Comparison of ENCODE assay signal across 8 cellular contexts in the genomic region with DNA sequence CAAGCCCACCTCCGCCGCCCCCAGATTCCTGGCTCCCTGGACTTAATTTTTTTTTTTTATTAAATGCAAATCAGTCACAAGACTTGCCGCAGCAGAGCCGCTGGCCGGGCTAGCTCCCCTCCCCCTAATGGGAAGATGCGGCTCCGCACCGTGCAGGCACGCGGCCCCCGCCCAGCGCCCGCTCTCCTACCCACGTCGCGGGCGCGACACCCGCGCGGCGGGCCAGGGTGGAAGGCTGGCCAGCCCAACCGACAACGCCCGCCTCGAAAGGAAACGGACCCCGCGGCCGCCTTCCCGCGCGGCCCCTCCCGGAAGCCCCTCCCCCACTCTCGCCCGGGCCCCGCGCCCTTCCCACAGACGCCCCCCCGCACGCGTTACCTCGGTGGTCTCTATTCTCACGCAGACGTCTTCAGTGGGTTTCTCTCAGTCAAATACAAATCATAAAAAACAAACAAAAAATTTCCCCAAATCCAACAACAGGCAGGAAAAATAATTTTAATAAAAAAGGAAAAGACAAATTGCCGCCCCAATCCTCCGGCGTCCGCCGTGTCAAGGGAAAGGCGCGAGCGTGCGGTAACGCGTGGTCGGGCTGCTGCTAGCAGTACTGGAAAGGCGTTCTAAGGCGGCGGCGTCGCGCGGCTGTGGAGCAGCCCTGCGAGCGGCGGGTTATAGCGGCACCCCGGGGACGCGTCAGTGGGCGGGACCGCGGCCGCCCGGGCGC. TPM values are rescaled to one million over a fixed set of nuclear protein-coding genes. Genes with fewer than 3 reads are reported as not detected.
DNase-seq lines count a peak whose midpoint lies in the region; ATAC-seq and TF ChIP-seq lines count a peak whose summit lies in the region.

A gene (minus strand): TSS at position 643 of the 721 bp plus-strand sequence. CDS start 1,480 bp downstream, outside the sequence.

- peaks cover 25 to 47% of the 10 kb centered on the region in 2 donors for H3K36me3 Mint-ChIP-seq in activated T-cell treated with anti-CD3 and anti-CD28 coated beads, Interleukin-2, amount 50 U/mL, for 72 hours (ENCODE audit: insufficient read depth in 2 of 2)
- H3K36me3 Mint-ChIP-seq in stimulated activated memory B cell treated with anti-CD40 and anti-IgM and Interleukin-4, amounts not matched to agents 10 μg/mL and 1 μg/mL and 100 μg/mL, for 72 hours = peaks cover 35% of the 10 kb centered on the region

- H3K4me1 ChIP-seq in HUES64 (ENCODE audit: insufficient read depth, low read length) (peaks cover 35% of the 10 kb centered on the region; the same call in 1 of the 2 replicates), esophagus muscularis mucosa (peaks cover 33 to 44% (median 44%) of the 10 kb centered on the region in 4 donors)

- H3K27ac ChIP-seq in HUES64 (ENCODE audit: low read depth, low read length) (peak within 1 kb of the TSS; percentile 91), esophagus muscularis mucosa (replicated peaks in 1 of 4) (peak within 1 kb of the TSS; percentile 95 to 99 (median 97))

- peak within 1 kb of the TSS; percentile 99 for H3K4me3 Mint-ChIP-seq in activated T-cell treated with anti-CD3 and anti-CD28 coated beads, Interleukin-2, amount 50 U/mL, for 72 hours
- H3K4me3 Mint-ChIP-seq in stimulated activated memory B cell treated with anti-CD40 and anti-IgM and Interleukin-4, amounts not matched to agents 10 μg/mL and 1 μg/mL and 100 μg/mL, for 72 hours = peak within 1 kb of the TSS; percentile 96

- no peak for TF ChIP-seq CTCF in esophagus muscularis mucosa (IDR thresholded peaks at IDR 0.05)

- no peak for TF ChIP-seq EP300 in esophagus muscularis mucosa (IDR thresholded peaks at IDR 0.05)

- H3K27me3 ChIP-seq in HUES64 (ENCODE audit: insufficient read depth, low read length) (no peaks in the 10 kb centered on the region), esophagus muscularis mucosa (no peaks in the 10 kb centered on the region)

- ATAC-seq in GM21423 (IDR thresholded peaks at IDR 0.05; ENCODE audit: unreplicated experiment) = peak; percentile 87
- peak; percentile 80 to 82 for ATAC-seq in activated T-cell treated with anti-CD3 and anti-CD28 coated beads, Interleukin-2, amount 50 U/mL, for 72 hours (replicated peaks in 1 of 2)
- ATAC-seq in stimulated activated memory B cell treated with anti-CD40 and anti-IgM and Interleukin-4, amounts not matched to agents 10 μg/mL and 1 μg/mL and 100 μg/mL, for 72 hours = peak; percentile 96

- H3K9me3 ChIP-seq in HUES64 (ENCODE audit: insufficient read depth, low read depth, low read length) (no peaks in the 10 kb centered on the region), esophagus muscularis mucosa (no peaks in the 10 kb centered on the region)

- no peaks in the 10 kb centered on the region for H3K27me3 Mint-ChIP-seq in activated T-cell treated with anti-CD3 and anti-CD28 coated beads, Interleukin-2, amount 50 U/mL, for 72 hours (ENCODE audit: low read depth)
- H3K27me3 Mint-ChIP-seq in stimulated activated memory B cell treated with anti-CD40 and anti-IgM and Interleukin-4, amounts not matched to agents 10 μg/mL and 1 μg/mL and 100 μg/mL, for 72 hours = no peaks in the 10 kb centered on the region

- WGBS in HUES64 = under 1% methylated on average over 77 of the region's 77 CpGs
- WGBS in esophagus muscularis mucosa = under 1% methylated on average over 38 of the region's 77 CpGs

- intact Hi-C loops in esophagus muscularis mucosa (cut with DNase I) = loop anchor here (10.0 kb wide), 1 partner anchor 377 kb away; a partner anchor contains a TSS

- peak within 1 kb of the TSS; percentile 99 for H3K9ac ChIP-seq in HUES64 (ENCODE audit: low read depth, low read length)

- H3K4me3 ChIP-seq in HUES64 (ENCODE audit: low read length) (peak within 1 kb of the TSS; percentile 81), esophagus muscularis mucosa (peak within 1 kb of the TSS; percentile 80 to 96 (median 88))

- no peaks in the 10 kb centered on the region for H3K9me3 Mint-ChIP-seq in activated T-cell treated with anti-CD3 and anti-CD28 coated beads, Interleukin-2, amount 50 U/mL, for 72 hours
- H3K9me3 Mint-ChIP-seq in stimulated activated memory B cell treated with anti-CD40 and anti-IgM and Interleukin-4, amounts not matched to agents 10 μg/mL and 1 μg/mL and 100 μg/mL, for 72 hours = no peaks in the 10 kb centered on the region

- H3K4me1 Mint-ChIP-seq in activated T-cell treated with anti-CD3 and anti-CD28 coated beads, Interleukin-2, amount 50 U/mL, for 72 hours (ENCODE audit: low read depth) = peaks cover 76% of the 10 kb centered on the region
- peaks cover 47% of the 10 kb centered on the region for H3K4me1 Mint-ChIP-seq in stimulated activated memory B cell treated with anti-CD40 and anti-IgM and Interleukin-4, amounts not matched to agents 10 μg/mL and 1 μg/mL and 100 μg/mL, for 72 hours

- H3K36me3 ChIP-seq in HUES64 (ENCODE audit: insufficient read depth, low read length) (peaks cover 39% of the 10 kb centered on the region), esophagus muscularis mucosa (peaks cover 22 to 39% (median 32%) of the 10 kb centered on the region in 4 donors)

- DNase-seq in DMS 273 treated with DMSO at 0.1 percent for 48 hours (lab: John Stamatoyannopoulos, UW) (peak; percentile 66), esophagus muscularis mucosa (ENCODE audit: extremely low spot score) (peak; percentile 99), myocyte (ENCODE audit: low read depth) (peak; percentile 95)
- DNase-seq in activated T-cell treated with anti-CD3 and anti-CD28 coated beads, Interleukin-2, amount 50 U/mL, for 72 hours = peak; percentile 98 to 99

- H3K27ac Mint-ChIP-seq in activated T-cell treated with anti-CD3 and anti-CD28 coated beads, Interleukin-2, amount 50 U/mL, for 72 hours = peak within 1 kb of the TSS; percentile 100
- peak within 1 kb of the TSS; percentile 100 for H3K27ac Mint-ChIP-seq in stimulated activated memory B cell treated with anti-CD40 and anti-IgM and Interleukin-4, amounts not matched to agents 10 μg/mL and 1 μg/mL and 100 μg/mL, for 72 hours

- peak; percentile 99 for TF ChIP-seq POLR2A in esophagus muscularis mucosa (IDR thresholded peaks at IDR 0.05; ENCODE audit: low read depth)

TF ChIP-seq in PFSK-1, 5 proteins besides CTCF, POLR2A, EP300 and RAD21:
- TF ChIP-seq, protein P1, sequence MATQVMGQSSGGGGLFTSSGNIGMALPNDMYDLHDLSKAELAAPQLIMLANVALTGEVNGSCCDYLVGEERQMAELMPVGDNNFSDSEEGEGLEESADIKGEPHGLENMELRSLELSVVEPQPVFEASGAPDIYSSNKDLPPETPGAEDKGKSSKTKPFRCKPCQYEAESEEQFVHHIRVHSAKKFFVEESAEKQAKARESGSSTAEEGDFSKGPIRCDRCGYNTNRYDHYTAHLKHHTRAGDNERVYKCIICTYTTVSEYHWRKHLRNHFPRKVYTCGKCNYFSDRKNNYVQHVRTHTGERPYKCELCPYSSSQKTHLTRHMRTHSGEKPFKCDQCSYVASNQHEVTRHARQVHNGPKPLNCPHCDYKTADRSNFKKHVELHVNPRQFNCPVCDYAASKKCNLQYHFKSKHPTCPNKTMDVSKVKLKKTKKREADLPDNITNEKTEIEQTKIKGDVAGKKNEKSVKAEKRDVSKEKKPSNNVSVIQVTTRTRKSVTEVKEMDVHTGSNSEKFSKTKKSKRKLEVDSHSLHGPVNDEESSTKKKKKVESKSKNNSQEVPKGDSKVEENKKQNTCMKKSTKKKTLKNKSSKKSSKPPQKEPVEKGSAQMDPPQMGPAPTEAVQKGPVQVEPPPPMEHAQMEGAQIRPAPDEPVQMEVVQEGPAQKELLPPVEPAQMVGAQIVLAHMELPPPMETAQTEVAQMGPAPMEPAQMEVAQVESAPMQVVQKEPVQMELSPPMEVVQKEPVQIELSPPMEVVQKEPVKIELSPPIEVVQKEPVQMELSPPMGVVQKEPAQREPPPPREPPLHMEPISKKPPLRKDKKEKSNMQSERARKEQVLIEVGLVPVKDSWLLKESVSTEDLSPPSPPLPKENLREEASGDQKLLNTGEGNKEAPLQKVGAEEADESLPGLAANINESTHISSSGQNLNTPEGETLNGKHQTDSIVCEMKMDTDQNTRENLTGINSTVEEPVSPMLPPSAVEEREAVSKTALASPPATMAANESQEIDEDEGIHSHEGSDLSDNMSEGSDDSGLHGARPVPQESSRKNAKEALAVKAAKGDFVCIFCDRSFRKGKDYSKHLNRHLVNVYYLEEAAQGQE (IDR thresholded peaks at IDR 0.05; ENCODE audit: insufficient read depth in 1 of 2, low read depth in 2 of 2, low read length in 2 of 2) = peak; percentile 52 to 64
- peak; percentile 91; the same call in 1 of the 2 replicates for TF ChIP-seq SIN3A (IDR thresholded peaks at IDR 0.05; ENCODE audit: borderline replicate concordance, insufficient read depth, low read length)
- peak; percentile 95 for TF ChIP-seq TAF1 (IDR thresholded peaks at IDR 0.05; ENCODE audit: borderline replicate concordance, insufficient read depth, low read length)
- peak; percentile 92 for TF ChIP-seq FOXP2 (optimal IDR thresholded peaks at IDR 0.05; ENCODE audit: borderline replicate concordance, extremely low read depth, extremely low read length, insufficient read depth)
- TF ChIP-seq POLR2AphosphoS5 (IDR thresholded peaks at IDR 0.05; ENCODE audit: low read depth, low read length) = peak; percentile 99

RNA-seq across cellular contexts. Expression of the gene that starts here (rescaled TPM):
- polyA plus RNA-seq in HUES64 (2013, experiment 1 of 2) = 197 TPM
- polyA plus RNA-seq in HUES64 (2013, experiment 2 of 2) = 203 TPM
- 101 TPM for polyA plus RNA-seq in PFSK-1 (2012; ENCODE audit: insufficient read length, low read depth)
- 100 to 1,000 TPM; 481 to 496 TPM for total RNA-seq in activated T-cell treated with anti-CD3 and anti-CD28 coated beads, Interleukin-2, amount 50 U/mL, for 72 hours
- total RNA-seq in esophagus muscularis mucosa (100 to 1,000 TPM; 177 to 241 (median 225) TPM), myocyte (399 and 480 TPM in 2 replicates)
- polyA plus RNA-seq in myocyte (2012) = 95.5 TPM

Comparison
In these comparisons a context has a peak if more than half of its experiments do, and no peak if none do; other contexts are left out.
1. Peak in every context shown above with its lines: DNase-seq, ATAC-seq, H3K4me3 ChIP-seq and H3K27ac ChIP-seq.